26 cellular contexts compared by ENCODE assay signal in genomic region chr6:40139447-40139846, GRCh38.
"Had no signal": no experiment of that assay in that cellular context is flagged by ENCODE, and none has a peak within 500 bp of the region (broad histone marks: within the 10 kb centered on the region; RNA-seq: fewer than 3 reads in every experiment).

No MANE protein-coding gene starts in this region.

- H3K4me1 ChIP-seq: prostate gland, right atrium auricular region, right lobe of liver, sigmoid colon, thyroid gland, tibial nerve, upper lobe of left lung, vagina had no signal

- DNase-seq: nephron progenitor cell; nucleus accumbens; pancreas; retina; right lobe of liver; sigmoid colon; small intestine; stimulated activated CD4-positive, alpha-beta T cell treated with anti-CD3 and anti-CD28 coated beads, Interleukin-15, amount 100 ng/mL, for 24 hours; stimulated activated CD4-positive, alpha-beta T cell treated with anti-CD3 and anti-CD28 coated beads, Interleukin-2, amount 100 ng/mL, for 24 hours; stimulated activated CD4-positive, alpha-beta T cell treated with anti-CD3 and anti-CD28 coated beads, Interleukin-2, amount 100 ng/mL, for 48 hours; stimulated activated CD4-positive, alpha-beta T cell treated with anti-CD3 and anti-CD28 coated beads, Interleukin-4, amount 100 ng/mL, for 24 hours; stimulated activated naive B cell treated with anti-CD40 and anti-IgM and Interleukin-4, amounts not matched to agents 10 μg/mL and 1 μg/mL and 100 μg/mL, for 72 hours; stimulated activated naive CD4-positive, alpha-beta T cell treated with Interleukin-2 at 50 U/mL for 16 hours; stomach; thyroid gland; trophoblast cell; upper lobe of left lung had no signal

- ATAC-seq: natural killer cell treated with Interleukin-12 subunit alpha and Interleukin-12 subunit beta and Interleukin-15 and Interleukin-18, amount 100 ng/mL, for 72 hours; stimulated activated effector memory CD8-positive, alpha-beta T cell treated with anti-CD3 and anti-CD28 coated beads, Interleukin-12 subunit alpha, Interleukin-12 subunit beta, amount 100 ng/mL, for 72 hours; stimulated activated naive B cell treated with anti-CD40 and anti-IgM and Interleukin-4, amounts not matched to agents 10 μg/mL and 1 μg/mL and 100 μg/mL, for 72 hours had no signal

- H3K9me3 ChIP-seq: neutrophil, pancreas, prostate gland, right atrium auricular region, right lobe of liver, sigmoid colon, stomach, thoracic aorta, thyroid gland, tibial nerve, upper lobe of left lung, vagina had no signal

- H3K27me3 ChIP-seq: neutrophil, pancreas, right atrium auricular region, right lobe of liver, sigmoid colon, stomach, thyroid gland, tibial nerve, upper lobe of left lung, vagina had no signal

- H3K27ac ChIP-seq: neutrophil, prostate gland, right atrium auricular region, right lobe of liver, sigmoid colon, stomach, thoracic aorta, thyroid gland, tibial nerve, upper lobe of left lung, vagina had no signal

- H3K4me3 ChIP-seq: pancreas, prostate gland, right atrium auricular region, right lobe of liver, sigmoid colon, stomach, thoracic aorta, thyroid gland, tibial nerve, upper lobe of left lung, vagina had no signal

- H3K36me3 ChIP-seq: neutrophil, pancreas, prostate gland, right atrium auricular region, right lobe of liver, sigmoid colon, stomach, thoracic aorta, thyroid gland, tibial nerve, upper lobe of left lung, vagina had no signal

- FAIRE-seq: pancreas, small intestine, urothelium cell line had no signal
